Comparison of ENCODE assay signal across 21 cellular contexts in the genomic region with DNA sequence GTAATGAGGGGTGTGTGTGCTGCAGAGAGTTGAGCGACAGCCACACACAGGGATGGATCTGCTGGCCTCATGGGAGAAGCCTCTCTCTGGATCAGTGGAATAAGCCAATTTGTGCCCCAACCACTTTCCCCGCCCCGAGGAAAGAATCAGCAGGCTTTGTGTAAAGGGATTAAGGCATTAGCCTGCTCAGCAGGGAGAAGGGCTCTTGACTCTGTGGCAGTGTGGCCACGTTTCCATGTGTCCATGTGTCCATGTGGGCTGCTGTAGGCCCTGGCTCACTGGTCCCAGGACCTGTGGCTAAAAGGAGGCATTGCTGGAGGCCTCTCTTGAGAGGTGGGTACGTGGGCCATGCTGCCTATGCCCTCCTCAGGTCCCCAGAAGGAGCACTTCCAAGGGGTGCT.
DNase-seq lines count a peak whose midpoint lies in the region; ATAC-seq and TF ChIP-seq lines count a peak whose summit lies in the region.
"Had no signal": no experiment of that assay in that cellular context is flagged by ENCODE, and none has a peak within 500 bp of the region (broad histone marks: within the 10 kb centered on the region; RNA-seq: fewer than 3 reads in every experiment).

No MANE protein-coding gene starts in this region.

- ATAC-seq in DND-41 (ENCODE audit: insufficient read depth, low read depth) (no peak), GM18498 (IDR thresholded peaks at IDR 0.05; ENCODE audit: unreplicated experiment) (no peak)
- ATAC-seq: stimulated activated naive B cell treated with anti-CD40 and anti-IgM and Interleukin-4, amounts not matched to agents 10 μg/mL and 1 μg/mL and 100 μg/mL, for 72 hours had no signal

- peak overlapping the region; percentile 77; the same call in 1 of the 2 replicates for H3K27ac ChIP-seq in DND-41 (ENCODE audit: low read length)
- H3K27ac ChIP-seq in endodermal cell (ENCODE audit: low read depth, low read length) = no peak overlapping the region
- H3K27ac ChIP-seq: cardiac muscle cell, testis had no signal

- no peak overlapping the region for H3K4me2 ChIP-seq in DND-41 (ENCODE audit: insufficient read depth, low read length)

- H3K36me3 Mint-ChIP-seq in endodermal cell (ENCODE audit: low read depth) = no peaks in the 10 kb centered on the region

- no peaks in the 10 kb centered on the region for H3K9me3 ChIP-seq in DND-41 (ENCODE audit: insufficient read depth, low read length, severe bottlenecking)
- no peaks in the 10 kb centered on the region for H3K9me3 ChIP-seq in endodermal cell (ENCODE audit: control insufficient read depth, low read length)
- H3K9me3 ChIP-seq: testis had no signal

- no peaks in the 10 kb centered on the region for H3K79me2 ChIP-seq in DND-41 (ENCODE audit: insufficient read depth, low read length)

- DNase-seq in DND-41 (no peak), NCI-H524 treated with DMSO at 0.1 percent for 48 hours (lab: John Stamatoyannopoulos, UW) (peak; percentile 90), endodermal cell (peak; percentile 82), retina (peak; percentile 49), kidney tubule cell (ENCODE audit: low spot score) (no peak), NCI-H2029 treated with DMSO at 0.1 percent for 48 hours (lab: John Stamatoyannopoulos, UW) (no peak)
- DNase-seq: activated CD4-positive, CD25-positive, alpha-beta regulatory T cell treated with anti-CD3 and anti-CD28 coated beads, Interleukin-2, amount 50 U/mL, for 72 hours; activated CD8-positive, alpha-beta memory T cell treated with anti-CD3 and anti-CD28 coated beads for 24 hours; activated naive CD4-positive, alpha-beta T cell treated with anti-CD3 and anti-CD28 coated beads for 36 hours; activated T-cell treated with anti-CD3 and anti-CD28 coated beads, Interleukin-2, amount 50 U/mL, for 48 hours; dermis blood vessel endothelial cell; kidney glomerular epithelial cell; mammary epithelial cell; NCI-H446 treated with DMSO at 0.1 percent for 48 hours; occipital lobe; stimulated activated CD4-positive, alpha-beta T cell treated with anti-CD3 and anti-CD28 coated beads, Interleukin-4, amount 100 ng/mL, for 24 hours; stimulated activated naive B cell treated with anti-CD40 and anti-IgM and Interleukin-4, amounts not matched to agents 10 μg/mL and 1 μg/mL and 100 μg/mL, for 72 hours; T-helper 1 cell; testis had no signal

- H3K36me3 ChIP-seq in DND-41 (ENCODE audit: insufficient read depth, low read length) (no peaks in the 10 kb centered on the region), endodermal cell (ENCODE audit: control insufficient read depth, insufficient read depth, low read length) (no peaks in the 10 kb centered on the region)
- H3K36me3 ChIP-seq: cardiac muscle cell had no signal

- no peak overlapping the region for H3K27ac Mint-ChIP-seq in endodermal cell
- H3K27ac Mint-ChIP-seq: activated naive CD4-positive, alpha-beta T cell treated with anti-CD3 and anti-CD28 coated beads for 36 hours; stimulated activated naive B cell treated with anti-CD40 and anti-IgM and Interleukin-4, amounts not matched to agents 10 μg/mL and 1 μg/mL and 100 μg/mL, for 72 hours had no signal

- TF ChIP-seq CTCF in DND-41 (IDR thresholded peaks at IDR 0.05; ENCODE audit: borderline replicate concordance, extremely low read depth, low read length, poor library complexity, severe bottlenecking) = no peak
- TF ChIP-seq CTCF in endodermal cell (conservative IDR thresholded peaks at IDR 0.05) = no peak

- WGBS in endodermal cell (ENCODE audit: insufficient coverage in 1 of 2, insufficient read length in 1 of 2), 2 experiments = 44 to 66% methylated on average over 2 to 5 of the region's 5 CpGs

- H4K20me1 ChIP-seq in DND-41 (ENCODE audit: insufficient read depth, low read length) = no peaks in the 10 kb centered on the region

- no peaks in the 10 kb centered on the region for H3K9me3 Mint-ChIP-seq in endodermal cell
- H3K9me3 Mint-ChIP-seq: activated naive CD4-positive, alpha-beta T cell treated with anti-CD3 and anti-CD28 coated beads for 36 hours; stimulated activated naive B cell treated with anti-CD40 and anti-IgM and Interleukin-4, amounts not matched to agents 10 μg/mL and 1 μg/mL and 100 μg/mL, for 72 hours had no signal

- H3K9ac ChIP-seq in DND-41 (ENCODE audit: low read depth, low read length) (no peak overlapping the region), endodermal cell (ENCODE audit: extremely low read depth, low read length, poor library complexity, severe bottlenecking) (no peak overlapping the region)

- H3K27me3 Mint-ChIP-seq in endodermal cell (ENCODE audit: insufficient read depth) = peaks cover 7% of the 10 kb centered on the region
- H3K27me3 Mint-ChIP-seq: stimulated activated naive B cell treated with anti-CD40 and anti-IgM and Interleukin-4, amounts not matched to agents 10 μg/mL and 1 μg/mL and 100 μg/mL, for 72 hours had no signal

- H3K4me3 Mint-ChIP-seq in endodermal cell = no peak overlapping the region
- H3K4me3 Mint-ChIP-seq: activated naive CD4-positive, alpha-beta T cell treated with anti-CD3 and anti-CD28 coated beads for 36 hours; stimulated activated naive B cell treated with anti-CD40 and anti-IgM and Interleukin-4, amounts not matched to agents 10 μg/mL and 1 μg/mL and 100 μg/mL, for 72 hours had no signal

- H3K4me3 ChIP-seq in DND-41 (ENCODE audit: low read depth in 1 of 2, low read length in 2 of 2) (no peak overlapping the region), endodermal cell (ENCODE audit: low read length) (no peak overlapping the region)
- H3K4me3 ChIP-seq: cardiac muscle cell, testis had no signal

- no peak overlapping the region for H2AFZ ChIP-seq in DND-41 (ENCODE audit: low read depth, low read length)

- H3K4me1 ChIP-seq in DND-41 (ENCODE audit: insufficient read depth, low read length) (peaks cover 27% of the 10 kb centered on the region), endodermal cell (ENCODE audit: control insufficient read depth, insufficient read depth, low read length) (peaks cover 39% of the 10 kb centered on the region)

- H3K4me1 Mint-ChIP-seq in endodermal cell = peaks cover 38% of the 10 kb centered on the region
- H3K4me1 Mint-ChIP-seq: stimulated activated naive B cell treated with anti-CD40 and anti-IgM and Interleukin-4, amounts not matched to agents 10 μg/mL and 1 μg/mL and 100 μg/mL, for 72 hours had no signal

- H3K27me3 ChIP-seq in DND-41 (ENCODE audit: insufficient read depth, low read length, poor library complexity) (no peaks in the 10 kb centered on the region), endodermal cell (ENCODE audit: control insufficient read depth, insufficient read depth, low read length, poor library complexity, severe bottlenecking) (peaks cover 6% of the 10 kb centered on the region)
- H3K27me3 ChIP-seq: cardiac muscle cell, testis had no signal

Comparison
In these comparisons a context has a peak if more than half of its experiments do, and no peak if none do; other contexts are left out.
1. DNase-seq: peak in NCI-H524 treated with DMSO at 0.1 percent for 48 hours (single experiment), endodermal cell (single experiment) and retina (single experiment); none in DND-41 (single experiment), kidney tubule cell (single experiment) and NCI-H2029 treated with DMSO at 0.1 percent for 48 hours (single experiment).